In the genomic region with DNA sequence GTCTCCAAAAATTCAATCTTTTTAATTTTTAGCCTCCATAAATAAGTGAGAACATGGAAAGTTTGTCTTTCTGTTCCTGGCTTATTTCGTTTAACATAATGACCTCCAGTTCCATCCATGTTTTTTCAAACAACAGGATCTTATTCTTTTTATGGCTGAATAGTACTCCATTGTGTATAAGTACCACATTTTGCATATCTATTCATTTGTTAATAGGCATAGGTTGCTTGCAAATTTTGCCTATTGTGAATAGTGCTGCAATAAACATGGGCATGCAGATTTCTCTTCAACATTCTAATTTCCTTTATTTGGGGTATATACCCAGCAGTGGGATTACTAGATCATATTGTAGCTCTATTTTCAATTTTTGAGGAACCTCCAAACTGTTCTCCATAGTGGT, we compare ENCODE assay signal across 42 cellular contexts. TPM values are rescaled to one million over a fixed set of nuclear protein-coding genes. Genes with fewer than 3 reads are reported as not detected.
"Had no signal": no experiment of that assay in that cellular context is flagged by ENCODE, and none has a peak within 500 bp of the region (broad histone marks: within the 10 kb centered on the region; RNA-seq: fewer than 3 reads in every experiment).

No MANE protein-coding gene starts in this region.

- DNase-seq: activated effector memory CD4-positive, alpha-beta T cell treated with anti-CD3 and anti-CD28 coated beads, Interleukin-2, amount 50 U/mL, for 16 hours; activated effector memory CD4-positive, alpha-beta T cell treated with Interleukin-2 at 50 U/mL for 16 hours; activated gamma-delta T cell; activated naive CD4-positive, alpha-beta T cell; activated naive CD4-positive, alpha-beta T cell treated with anti-CD3 and anti-CD28 coated beads for 36 hours; activated naive CD4-positive, alpha-beta T cell treated with anti-CD3 and anti-CD28 coated beads, Interleukin-2, amount 10 ng/mL, durations not matched to agents 7 days and 5 days; activated naive CD4-positive, alpha-beta T cell treated with anti-CD3 and anti-CD28 coated beads, Interleukin-2, amount 50 U/mL, for 16 hours; activated naive CD4-positive, alpha-beta T cell treated with Interleukin-2 at 50 U/mL for 16 hours; activated naive CD8-positive, alpha-beta T cell treated with anti-CD3 and anti-CD28 coated beads for 36 hours; activated naive CD8-positive, alpha-beta T cell treated with anti-CD3 and anti-CD28 coated beads, Interleukin-2, amount 10 ng/mL, durations not matched to agents 7 days and 5 days; activated naive CD8-positive, alpha-beta T cell treated with anti-CD3 and anti-CD28 coated beads, Interleukin-2, amount 50 U/mL, for 24 hours; activated T-cell treated with anti-CD3 and anti-CD28 coated beads, Interleukin-2, amount 50 U/mL, for 1 hour; activated T-cell treated with anti-CD3 and anti-CD28 coated beads, Interleukin-2, amount 50 U/mL, for 24 hours; activated T-cell treated with anti-CD3 and anti-CD28 coated beads, Interleukin-2, amount 50 U/mL, for 4 hours; activated T-cell treated with anti-CD3 and anti-CD28 coated beads, Interleukin-2, amount 50 U/mL, for 48 hours; activated T-cell treated with anti-CD3 and anti-CD28 coated beads, Interleukin-2, amount 50 U/mL, for 72 hours; adrenal gland; amniotic stem cell; amygdala; anterior cingulate cortex; aorta; body of pancreas; brain microvascular endothelial cell; caudate nucleus; central memory CD4-positive, alpha-beta T cell; cerebellar nuclear complex had no signal

- H3K4me3 Mint-ChIP-seq: activated naive CD4-positive, alpha-beta T cell treated with anti-CD3 and anti-CD28 coated beads for 36 hours; activated naive CD4-positive, alpha-beta T cell treated with anti-CD3 and anti-CD28 coated beads, Interleukin-2, amount 10 ng/mL, durations not matched to agents 7 days and 5 days; activated naive CD4-positive, alpha-beta T cell treated with anti-CD3 and anti-CD28 coated beads, Interleukin-2, amount 50 U/mL, for 24 hours; activated naive CD8-positive, alpha-beta T cell; activated naive CD8-positive, alpha-beta T cell treated with anti-CD3 and anti-CD28 coated beads for 36 hours; activated naive CD8-positive, alpha-beta T cell treated with anti-CD3 and anti-CD28 coated beads, Interleukin-2, amount 10 ng/mL, durations not matched to agents 7 days and 5 days; activated naive CD8-positive, alpha-beta T cell treated with anti-CD3 and anti-CD28 coated beads, Interleukin-2, amount 50 U/mL, for 24 hours; activated T-cell treated with anti-CD3 and anti-CD28 coated beads, Interleukin-2, amount 50 U/mL, for 24 hours; activated T-cell treated with anti-CD3 and anti-CD28 coated beads, Interleukin-2, amount 50 U/mL, for 4 hours; activated T-cell treated with anti-CD3 and anti-CD28 coated beads, Interleukin-2, amount 50 U/mL, for 72 hours; activated T-helper 1 cell treated with anti-CD3 and anti-CD28 coated beads, Interleukin-12 subunit alpha, Interleukin-12 subunit beta, Interleukin-2, Interleukin-4 antibody, amounts not matched to agents 30 ng/mL and 10 ng/mL and 1 ng/mL, durations not matched to agents 14 hours and 24 hours and 36 hours; activated T-helper 17 cell treated with anti-CD3 and anti-CD28 coated beads, Interleukin-2, amount 50 U/mL, for 72 hours; brain; central memory CD8-positive, alpha-beta T cell had no signal

- H3K27me3 Mint-ChIP-seq: activated naive CD4-positive, alpha-beta T cell treated with anti-CD3 and anti-CD28 coated beads, Interleukin-2, amount 10 ng/mL, durations not matched to agents 7 days and 5 days had no signal

- H3K27me3 ChIP-seq: adrenal gland, ascending aorta, body of pancreas, brain microvascular endothelial cell, cardiac muscle cell had no signal

- H3K36me3 ChIP-seq: adrenal gland, ascending aorta, brain microvascular endothelial cell, breast epithelium, cardiac muscle cell had no signal

- H3K4me1 ChIP-seq: adrenal gland, ascending aorta, body of pancreas, breast epithelium had no signal

- H3K4me1 Mint-ChIP-seq: activated naive CD4-positive, alpha-beta T cell treated with anti-CD3 and anti-CD28 coated beads, Interleukin-2, amount 10 ng/mL, durations not matched to agents 7 days and 5 days; activated naive CD4-positive, alpha-beta T cell treated with anti-CD3 and anti-CD28 coated beads, Interleukin-2, amount 50 U/mL, for 24 hours; activated naive CD8-positive, alpha-beta T cell treated with anti-CD3 and anti-CD28 coated beads for 36 hours; activated naive CD8-positive, alpha-beta T cell treated with anti-CD3 and anti-CD28 coated beads, Interleukin-2, amount 10 ng/mL, durations not matched to agents 7 days and 5 days; activated naive CD8-positive, alpha-beta T cell treated with anti-CD3 and anti-CD28 coated beads, Interleukin-2, amount 50 U/mL, for 24 hours; activated T-helper 17 cell treated with anti-CD3 and anti-CD28 coated beads, Interleukin-2, amount 50 U/mL, for 72 hours; brain; central memory CD8-positive, alpha-beta T cell had no signal

- H3K9me3 ChIP-seq: adrenal gland, ascending aorta, body of pancreas, breast epithelium had no signal

- H3K27ac ChIP-seq: adrenal gland, ascending aorta, body of pancreas, brain microvascular endothelial cell, breast epithelium, cardiac muscle cell had no signal

- H3K4me3 ChIP-seq: adrenal gland, ascending aorta, body of pancreas, breast epithelium, cardiac muscle cell had no signal

- H3K9me3 Mint-ChIP-seq: activated naive CD4-positive, alpha-beta T cell treated with anti-CD3 and anti-CD28 coated beads for 36 hours; activated naive CD4-positive, alpha-beta T cell treated with anti-CD3 and anti-CD28 coated beads, Interleukin-2, amount 10 ng/mL, durations not matched to agents 7 days and 5 days; activated naive CD4-positive, alpha-beta T cell treated with anti-CD3 and anti-CD28 coated beads, Interleukin-2, amount 50 U/mL, for 24 hours; activated naive CD4-positive, alpha-beta T cell treated with anti-CD3 and anti-CD28 coated beads, Interleukin-2, amount 50 U/mL, for 72 hours; activated naive CD8-positive, alpha-beta T cell treated with anti-CD3 and anti-CD28 coated beads for 36 hours; activated naive CD8-positive, alpha-beta T cell treated with anti-CD3 and anti-CD28 coated beads, Interleukin-2, amount 10 ng/mL, durations not matched to agents 7 days and 5 days; activated T-cell treated with anti-CD3 and anti-CD28 coated beads, Interleukin-2, amount 50 U/mL, for 24 hours; activated T-cell treated with anti-CD3 and anti-CD28 coated beads, Interleukin-2, amount 50 U/mL, for 4 hours; activated T-cell treated with anti-CD3 and anti-CD28 coated beads, Interleukin-2, amount 50 U/mL, for 72 hours; activated T-helper 1 cell treated with anti-CD3 and anti-CD28 coated beads, Interleukin-12 subunit alpha, Interleukin-12 subunit beta, Interleukin-2, Interleukin-4 antibody, amounts not matched to agents 30 ng/mL and 10 ng/mL and 1 ng/mL, durations not matched to agents 14 hours and 24 hours and 36 hours; activated T-helper 17 cell treated with anti-CD3 and anti-CD28 coated beads, Interleukin-2, amount 50 U/mL, for 72 hours; activated T-helper 2 cell treated with anti-CD3 and anti-CD28 coated beads, Interferon-gamma antibody, Interleukin-2, Interleukin-4, amounts not matched to agents 10 μg/mL and 5 μg/mL and 100 μg/mL, durations not matched to agents 14 hours and 24 hours and 36 hours; central memory CD8-positive, alpha-beta T cell had no signal

- ATAC-seq: activated naive CD4-positive, alpha-beta T cell treated with anti-CD3 and anti-CD28 coated beads, Interleukin-2, amount 50 U/mL, for 72 hours; activated naive CD8-positive, alpha-beta T cell treated with anti-CD3 and anti-CD28 coated beads, Interleukin-2, amount 50 U/mL, for 24 hours; activated T-cell treated with anti-CD3 and anti-CD28 coated beads, Interleukin-2, amount 50 U/mL, for 4 hours; activated T-cell treated with anti-CD3 and anti-CD28 coated beads, Interleukin-2, amount 50 U/mL, for 72 hours; activated T-helper 17 cell treated with anti-CD3 and anti-CD28 coated beads, Interleukin-2, amount 50 U/mL, for 72 hours; body of pancreas had no signal

- H3K36me3 Mint-ChIP-seq: activated naive CD4-positive, alpha-beta T cell treated with anti-CD3 and anti-CD28 coated beads, Interleukin-2, amount 10 ng/mL, durations not matched to agents 7 days and 5 days; activated naive CD4-positive, alpha-beta T cell treated with anti-CD3 and anti-CD28 coated beads, Interleukin-2, amount 50 U/mL, for 24 hours; activated naive CD4-positive, alpha-beta T cell treated with anti-CD3 and anti-CD28 coated beads, Interleukin-2, amount 50 U/mL, for 72 hours; activated naive CD8-positive, alpha-beta T cell; activated naive CD8-positive, alpha-beta T cell treated with anti-CD3 and anti-CD28 coated beads for 36 hours; activated naive CD8-positive, alpha-beta T cell treated with anti-CD3 and anti-CD28 coated beads, Interleukin-2, amount 10 ng/mL, durations not matched to agents 7 days and 5 days; brain had no signal

- H3K27ac Mint-ChIP-seq: activated naive CD4-positive, alpha-beta T cell treated with anti-CD3 and anti-CD28 coated beads for 36 hours; activated naive CD4-positive, alpha-beta T cell treated with anti-CD3 and anti-CD28 coated beads, Interleukin-2, amount 10 ng/mL, durations not matched to agents 7 days and 5 days; activated naive CD4-positive, alpha-beta T cell treated with anti-CD3 and anti-CD28 coated beads, Interleukin-2, amount 50 U/mL, for 24 hours; activated naive CD4-positive, alpha-beta T cell treated with anti-CD3 and anti-CD28 coated beads, Interleukin-2, amount 50 U/mL, for 72 hours; activated naive CD8-positive, alpha-beta T cell; activated naive CD8-positive, alpha-beta T cell treated with anti-CD3 and anti-CD28 coated beads for 36 hours; activated naive CD8-positive, alpha-beta T cell treated with anti-CD3 and anti-CD28 coated beads, Interleukin-2, amount 10 ng/mL, durations not matched to agents 7 days and 5 days; activated naive CD8-positive, alpha-beta T cell treated with anti-CD3 and anti-CD28 coated beads, Interleukin-2, amount 50 U/mL, for 24 hours; activated T-cell treated with anti-CD3 and anti-CD28 coated beads, Interleukin-2, amount 50 U/mL, for 24 hours; activated T-cell treated with anti-CD3 and anti-CD28 coated beads, Interleukin-2, amount 50 U/mL, for 72 hours; activated T-helper 1 cell treated with anti-CD3 and anti-CD28 coated beads, Interleukin-12 subunit alpha, Interleukin-12 subunit beta, Interleukin-2, Interleukin-4 antibody, amounts not matched to agents 30 ng/mL and 10 ng/mL and 1 ng/mL, durations not matched to agents 14 hours and 24 hours and 36 hours; activated T-helper 17 cell treated with anti-CD3 and anti-CD28 coated beads, Interleukin-2, amount 50 U/mL, for 72 hours; activated T-helper 2 cell treated with anti-CD3 and anti-CD28 coated beads, Interferon-gamma antibody, Interleukin-2, Interleukin-4, amounts not matched to agents 10 μg/mL and 5 μg/mL and 100 μg/mL, durations not matched to agents 14 hours and 24 hours and 36 hours; brain had no signal

RNA-seq across cellular contexts. Expression of a gene that starts 16.1 kb away (rescaled TPM):
- total RNA-seq: activated naive CD4-positive, alpha-beta T cell treated with anti-CD3 and anti-CD28 coated beads for 36 hours; activated naive CD8-positive, alpha-beta T cell treated with anti-CD3 and anti-CD28 coated beads for 36 hours; activated naive CD8-positive, alpha-beta T cell treated with anti-CD3 and anti-CD28 coated beads, Interleukin-2, amount 10 ng/mL, durations not matched to agents 7 days and 5 days; activated T-helper 1 cell treated with anti-CD3 and anti-CD28 coated beads, Interleukin-12 subunit alpha, Interleukin-12 subunit beta, Interleukin-2, Interleukin-4 antibody, amounts not matched to agents 30 ng/mL and 10 ng/mL and 1 ng/mL, durations not matched to agents 14 hours and 24 hours and 36 hours; activated T-helper 2 cell treated with anti-CD3 and anti-CD28 coated beads, Interferon-gamma antibody, Interleukin-2, Interleukin-4, amounts not matched to agents 10 μg/mL and 5 μg/mL and 100 μg/mL, durations not matched to agents 14 hours and 24 hours and 36 hours; aorta; ascending aorta; astrocyte; bronchial epithelial cell; cardiac septum; chondrocyte had no signal
- polyA plus RNA-seq: aorta, cardiac muscle cell had no signal

RNA-seq across cellular contexts. Expression of a gene that starts 24.3 kb away (rescaled TPM):
- total RNA-seq: activated naive CD4-positive, alpha-beta T cell treated with anti-CD3 and anti-CD28 coated beads for 36 hours; activated naive CD8-positive, alpha-beta T cell treated with anti-CD3 and anti-CD28 coated beads for 36 hours; activated naive CD8-positive, alpha-beta T cell treated with anti-CD3 and anti-CD28 coated beads, Interleukin-2, amount 10 ng/mL, durations not matched to agents 7 days and 5 days; activated T-cell treated with anti-CD3 and anti-CD28 coated beads, Interleukin-2, amount 50 U/mL, for 4 hours; activated T-cell treated with anti-CD3 and anti-CD28 coated beads, Interleukin-2, amount 50 U/mL, for 72 hours; activated T-helper 17 cell treated with anti-CD3 and anti-CD28 coated beads, Interleukin-2, amount 50 U/mL, for 72 hours; activated T-helper 2 cell treated with anti-CD3 and anti-CD28 coated beads, Interferon-gamma antibody, Interleukin-2, Interleukin-4, amounts not matched to agents 10 μg/mL and 5 μg/mL and 100 μg/mL, durations not matched to agents 14 hours and 24 hours and 36 hours; aorta; ascending aorta; astrocyte; body of pancreas; bronchial epithelial cell; cardiac muscle cell; cardiac septum; chondrocyte had no signal
- polyA plus RNA-seq: adipose tissue, aorta, cardiac muscle cell had no signal
